Comparison of ENCODE assay signal across 14 cellular contexts in genomic region chr5:114658179-114658578, GRCh38.
"Had no signal": no experiment of that assay in that cellular context is flagged by ENCODE, and none has a peak within 500 bp of the region (broad histone marks: within the 10 kb centered on the region; RNA-seq: fewer than 3 reads in every experiment).

No MANE protein-coding gene starts in this region.

- H3K27me3 Mint-ChIP-seq: central memory CD8-positive, alpha-beta T cell had no signal

- H3K27ac Mint-ChIP-seq: activated CD8-positive, alpha-beta T cell treated with anti-CD3 and anti-CD28 coated beads, Interleukin-2, amount 10 ng/mL, durations not matched to agents 7 days and 5 days; nephron; WTC11 had no signal

- ATAC-seq: activated CD8-positive, alpha-beta T cell treated with anti-CD3 and anti-CD28 coated beads, Interleukin-2, amount 10 ng/mL, durations not matched to agents 7 days and 5 days; right lobe of liver had no signal

- H3K9me3 ChIP-seq: prostate gland, right lobe of liver, suprapubic skin had no signal

- DNase-seq: activated CD4-positive, alpha-beta T cell treated with anti-CD3 and anti-CD28 coated beads for 48 hours; activated CD8-positive, alpha-beta memory T cell treated with anti-CD3 and anti-CD28 coated beads, Interleukin-2, amount 50 U/mL, for 48 hours; activated CD8-positive, alpha-beta T cell treated with anti-CD3 and anti-CD28 coated beads, Interleukin-2, amount 10 ng/mL, durations not matched to agents 7 days and 5 days; effector memory CD4-positive, alpha-beta T cell; hippocampal formation; mammary epithelial cell; right lobe of liver; stimulated activated naive CD4-positive, alpha-beta T cell; T-helper 1 cell had no signal

- H3K4me3 Mint-ChIP-seq: activated CD8-positive, alpha-beta T cell treated with anti-CD3 and anti-CD28 coated beads, Interleukin-2, amount 10 ng/mL, durations not matched to agents 7 days and 5 days; central memory CD8-positive, alpha-beta T cell; nephron; WTC11 had no signal

- H3K4me1 Mint-ChIP-seq: central memory CD8-positive, alpha-beta T cell had no signal

- H3K27me3 ChIP-seq: right lobe of liver, suprapubic skin had no signal

- H3K4me1 ChIP-seq: prostate gland, right lobe of liver, suprapubic skin had no signal

- H3K36me3 Mint-ChIP-seq: WTC11 had no signal

- H3K27ac ChIP-seq: prostate gland, right lobe of liver, suprapubic skin had no signal

- H3K36me3 ChIP-seq: prostate gland, right lobe of liver, suprapubic skin had no signal

- H3K4me3 ChIP-seq: prostate gland, right lobe of liver, suprapubic skin had no signal

- H3K9me3 Mint-ChIP-seq: nephron, WTC11 had no signal
